In genomic region chr1:225848044-225848955, GRCh38 we compare ENCODE assay signal across 8 cellular contexts. TPM values are rescaled to one million over a fixed set of nuclear protein-coding genes. Genes with fewer than 3 reads are reported as not detected.
A peak's percentile ranks its signal among the peaks of the same experiment; 100 is the strongest.
DNase-seq lines count a peak whose midpoint lies in the region; ATAC-seq and TF ChIP-seq lines count a peak whose summit lies in the region.

No MANE protein-coding gene starts in this region.

- no peak for TF ChIP-seq CTCF in WERI-Rb-1 (IDR thresholded peaks at IDR 0.05; ENCODE audit: low read depth, low read length)
- no peak for TF ChIP-seq CTCF in foreskin keratinocyte (conservative IDR thresholded peaks at IDR 0.05)

- H3K4me3 ChIP-seq in WERI-Rb-1 (ENCODE audit: low read depth, low read length): no peak overlapping the region

- H3K4me1 ChIP-seq in foreskin keratinocyte: no peaks in the 10 kb centered on the region

- peak; percentile 83 for DNase-seq in DMS53 (lab: John Stamatoyannopoulos, UW)
- DNase-seq in WERI-Rb-1: peak; percentile 79
- peak; percentile 89 for DNase-seq in medulla oblongata (ENCODE audit: extremely low spot score)
- DNase-seq in KBM-7: no peak
- no peak for DNase-seq in foreskin keratinocyte
- DNase-seq in NCI-H187 (lab: John Stamatoyannopoulos, UW): no peak

- H3K9me3 ChIP-seq in WERI-Rb-1 (ENCODE audit: severe bottlenecking): no peaks in the 10 kb centered on the region

- no peaks in the 10 kb centered on the region for H3K36me3 ChIP-seq in WERI-Rb-1

- in situ Hi-C loops in KBM-7 (cut with MboI; ENCODE audit: low pct_unique_long_range_greater_than_20kb, low sequenced_read_pairs): no loop called here

- H3K27ac ChIP-seq in WERI-Rb-1: peak overlapping the region; percentile 59
- H3K27ac ChIP-seq in foreskin keratinocyte: no peak overlapping the region

- ATAC-seq in GM19324 (IDR thresholded peaks at IDR 0.05; ENCODE audit: low FRiP score, unreplicated experiment) (peak; percentile 56), HG03159 (IDR thresholded peaks at IDR 0.05; ENCODE audit: unreplicated experiment) (peak; percentile 67), foreskin keratinocyte (no peak)

- H3K27me3 ChIP-seq in WERI-Rb-1 (ENCODE audit: insufficient read depth, low read depth, severe bottlenecking) (no peaks in the 10 kb centered on the region), foreskin keratinocyte (no peaks in the 10 kb centered on the region)

RNA-seq across cellular contexts. Expression of gene TMEM63A, which starts 33.9 kb away (rescaled TPM):
- total RNA-seq in foreskin keratinocyte: 12.0 and 13.5 TPM in 2 replicates
- polyA plus RNA-seq in foreskin keratinocyte: 9.3 and 9.4 TPM in 2 replicates

RNA-seq across cellular contexts. Expression of gene EPHX1, which starts 38.4 kb away (rescaled TPM):
- 3.1 and 3.8 TPM in 2 replicates for total RNA-seq in foreskin keratinocyte
- polyA plus RNA-seq in foreskin keratinocyte: 5.4 and 6.3 TPM in 2 replicates

RNA-seq across cellular contexts. Expression of gene LEFTY1, which starts 40.6 kb away (rescaled TPM):
- not detected in 2 replicates for total RNA-seq in foreskin keratinocyte
- not detected in 2 replicates for polyA plus RNA-seq in foreskin keratinocyte

Comparison
In these comparisons a context has a peak if more than half of its experiments do, and no peak if none do; other contexts are left out.
1. DNase-seq: peak in DMS53 (single experiment), WERI-Rb-1 (single experiment) and medulla oblongata (single experiment); none in KBM-7 (single experiment), foreskin keratinocyte (0 of 2) and NCI-H187 (0 of 2).